In genomic region chr5:132963175-132964104, GRCh38 we compare ENCODE assay signal across 1 cellular context.
TF ChIP-seq lines count a peak whose summit lies in the region.

TSS of gene AFF4 (minus strand) at chr5:132963634. CDS start at chr5:132937189, 26,445 bp downstream.

TF ChIP-seq in K562, 482 proteins besides CTCF, POLR2A, EP300 and RAD21 (continued from another document and continues in another):
- TF ChIP-seq STAT6 (CRISPR knock-in tag; IDR thresholded peaks at IDR 0.05) (no peak), TSC22D4 (tag; IDR thresholded peaks at IDR 0.05) (no peak), COPS2 (conservative IDR thresholded peaks at IDR 0.05) (no peak), SNIP1 (IDR thresholded peaks at IDR 0.05; ENCODE audit: low read depth) (no peak), THAP12 (CRISPR knock-in tag; IDR thresholded peaks at IDR 0.05) (peak; percentile 77; the same call in 1 of the 2 replicates), RBM22 (IDR thresholded peaks at IDR 0.05; ENCODE audit: low read depth, low read length, poor library complexity, severe bottlenecking) (peak; percentile 78), E2F3 (CRISPR knock-in tag; IDR thresholded peaks at IDR 0.05) (no peak; the same call in 1 of the 2 replicates), NR2C1 (IDR thresholded peaks at IDR 0.05) (no peak), NR2C1 (tag; IDR thresholded peaks at IDR 0.05) (0 out of 2 replicates have a peak, but pooled peaks have one; percentile 26), ZNF121 (CRISPR knock-in tag; conservative IDR thresholded peaks at IDR 0.05) (no peak), ZFP91 (CRISPR knock-in tag; IDR thresholded peaks at IDR 0.05) (no peak), ASH1L (IDR thresholded peaks at IDR 0.05; ENCODE audit: borderline replicate concordance, low read depth, partially characterized antibody) (no peak), HLTF (IDR thresholded peaks at IDR 0.05) (no peak), KHSRP (IDR thresholded peaks at IDR 0.05) (no peak), FOS (IDR thresholded peaks at IDR 0.05; ENCODE audit: extremely low read depth, insufficient read length) (peak; percentile 77), TFAP4 (CRISPR knock-in tag; IDR thresholded peaks at IDR 0.05; ENCODE audit: borderline replicate concordance) (peak; percentile 99), FOXP4 (CRISPR knock-in tag; IDR thresholded peaks at IDR 0.05; ENCODE audit: borderline replicate concordance) (peak; percentile 45; the same call in 1 of the 2 replicates), HNRNPH1 (optimal IDR thresholded peaks at IDR 0.05; ENCODE audit: low read depth, low read length) (no peak), MYBL2 (IDR thresholded peaks at IDR 0.05; ENCODE audit: low read depth) (no peak), MYBL2 (CRISPR knock-in tag; IDR thresholded peaks at IDR 0.05; ENCODE audit: borderline replicate concordance) (no peak), BRD9 (IDR thresholded peaks at IDR 0.05; ENCODE audit: low read depth, partially characterized antibody) (no peak), SOX6 (IDR thresholded peaks at IDR 0.05) (0 out of 2 replicates have a peak, but pooled peaks have one; percentile 18), JUND (IDR thresholded peaks at IDR 0.05; ENCODE audit: borderline replicate concordance, low read depth, low read length) (0 out of 2 replicates have a peak, but pooled peaks have one; percentile 10), JUND (tag; IDR thresholded peaks at IDR 0.05; ENCODE audit: borderline replicate concordance, low read depth, low read length) (peak; percentile 12; the same call in 1 of the 3 replicates), MAFG (tag; conservative IDR thresholded peaks at IDR 0.05) (no peak), THAP7 (CRISPR knock-in tag; IDR thresholded peaks at IDR 0.05) (no peak), SMAD4 (CRISPR knock-in tag; conservative IDR thresholded peaks at IDR 0.05) (peak; percentile 86), ZNF277 (CRISPR knock-in tag; IDR thresholded peaks at IDR 0.05; ENCODE audit: borderline replicate concordance) (no peak), FOXJ3 (CRISPR knock-in tag; IDR thresholded peaks at IDR 0.05) (no peak), NFRKB (IDR thresholded peaks at IDR 0.05; ENCODE audit: low read depth) (peak; percentile 75; the same call in 1 of the 2 replicates), ETV1 (tag; conservative IDR thresholded peaks at IDR 0.05; ENCODE audit: low read depth) (peak; percentile 95), KLF16 (IDR thresholded peaks at IDR 0.05) (no peak), TRIM28 (IDR thresholded peaks at IDR 0.05) (no peak), VEZF1 (CRISPR knock-in tag; IDR thresholded peaks at IDR 0.05) (peak; percentile 99), CREB5 (CRISPR knock-in tag; IDR thresholded peaks at IDR 0.05) (peak; percentile 42; the same call in 1 of the 2 replicates), NKRF (IDR thresholded peaks at IDR 0.05; ENCODE audit: borderline replicate concordance) (peak; percentile 67; the same call in 1 of the 2 replicates), ZNF134 (CRISPR knock-in tag; conservative IDR thresholded peaks at IDR 0.05) (no peak), BHLHE40 (IDR thresholded peaks at IDR 0.05; ENCODE audit: low read length) (peak; percentile 93), ATF3 (IDR thresholded peaks at IDR 0.05) (peak; percentile 59), ATF3 (CRISPR knock-in tag; conservative IDR thresholded peaks at IDR 0.05) (no peak), SFPQ (IDR thresholded peaks at IDR 0.05; ENCODE audit: low read depth, low read length) (no peak)
